Comparison of ENCODE assay signal across 8 cellular contexts in genomic region chr13:75803175-75803611, GRCh38.
A peak's percentile ranks its signal among the peaks of the same experiment; 100 is the strongest.
DNase-seq lines count a peak whose midpoint lies in the region; ATAC-seq and TF ChIP-seq lines count a peak whose summit lies in the region.

No MANE protein-coding gene starts in this region.

- H3K36me3 Mint-ChIP-seq in activated T-cell treated with anti-CD3 and anti-CD28 coated beads, Interleukin-2, amount 50 U/mL, for 4 hours (ENCODE audit: insufficient read depth): peaks cover 18% of the 10 kb centered on the region
- H3K36me3 Mint-ChIP-seq in activated naive CD8-positive, alpha-beta T cell: peaks cover 33% of the 10 kb centered on the region
- peaks cover 7% of the 10 kb centered on the region for H3K36me3 Mint-ChIP-seq in nephron (ENCODE audit: low read depth)

- H3K4me3 Mint-ChIP-seq in activated T-cell treated with anti-CD3 and anti-CD28 coated beads, Interleukin-2, amount 50 U/mL, for 4 hours: peak overlapping the region; percentile 32
- peak overlapping the region; percentile 43 for H3K4me3 Mint-ChIP-seq in activated naive CD8-positive, alpha-beta T cell
- no peak overlapping the region for H3K4me3 Mint-ChIP-seq in nephron

- DNase-seq in activated T-cell treated with anti-CD3 and anti-CD28 coated beads, Interleukin-2, amount 50 U/mL, for 4 hours: no peak
- DNase-seq in activated T-cell treated with anti-CD3 and anti-CD28 coated beads for 4 hours (no peak), NCI-H2171 treated with DMSO at 0.1 percent for 48 hours (lab: John Stamatoyannopoulos, UW) (no peak), NAMALWA (ENCODE audit: low spot score) (no peak)

- no peak for TF ChIP-seq CTCF in nephron (IDR thresholded peaks at IDR 0.05; ENCODE audit: unreplicated experiment in 3 of 3)

- no peaks in the 10 kb centered on the region for H3K9me3 Mint-ChIP-seq in activated T-cell treated with anti-CD3 and anti-CD28 coated beads, Interleukin-2, amount 50 U/mL, for 4 hours
- H3K9me3 Mint-ChIP-seq in activated naive CD8-positive, alpha-beta T cell (ENCODE audit: low read depth): no peaks in the 10 kb centered on the region
- H3K9me3 Mint-ChIP-seq in nephron: no peaks in the 10 kb centered on the region

- peaks cover 38% of the 10 kb centered on the region for H3K4me1 Mint-ChIP-seq in activated T-cell treated with anti-CD3 and anti-CD28 coated beads, Interleukin-2, amount 50 U/mL, for 4 hours (ENCODE audit: low read depth)
- H3K4me1 Mint-ChIP-seq in activated naive CD8-positive, alpha-beta T cell (ENCODE audit: low read depth): peaks cover 31% of the 10 kb centered on the region
- peaks cover 26% of the 10 kb centered on the region for H3K4me1 Mint-ChIP-seq in nephron

- no peaks in the 10 kb centered on the region for H3K27me3 Mint-ChIP-seq in activated T-cell treated with anti-CD3 and anti-CD28 coated beads, Interleukin-2, amount 50 U/mL, for 4 hours (ENCODE audit: low read depth)
- H3K27me3 Mint-ChIP-seq in activated naive CD8-positive, alpha-beta T cell: no peaks in the 10 kb centered on the region
- no peaks in the 10 kb centered on the region for H3K27me3 Mint-ChIP-seq in nephron (ENCODE audit: low read depth)

- H3K27ac Mint-ChIP-seq in activated naive CD8-positive, alpha-beta T cell: peak overlapping the region; percentile 89
- peak overlapping the region in 2 of 3 experiments; percentile 14 to 24 for H3K27ac Mint-ChIP-seq in nephron

- peak; percentile 32 to 39 for ATAC-seq in activated T-cell treated with anti-CD3 and anti-CD28 coated beads, Interleukin-2, amount 50 U/mL, for 4 hours
- ATAC-seq in HG03457 (IDR thresholded peaks at IDR 0.05; ENCODE audit: unreplicated experiment): peak; percentile 49
- ATAC-seq in GM19455 (IDR thresholded peaks at IDR 0.05; ENCODE audit: unreplicated experiment): no peak

Comparison
In these comparisons a context has a peak if more than half of its experiments do, and no peak if none do; other contexts are left out.
1. H3K4me3 Mint-ChIP-seq: peak in activated T-cell treated with anti-CD3 and anti-CD28 coated beads, Interleukin-2, amount 50 U/mL, for 4 hours (single experiment) and activated naive CD8-positive, alpha-beta T cell (single experiment); none in nephron (0 of 3).